In the genomic region with DNA sequence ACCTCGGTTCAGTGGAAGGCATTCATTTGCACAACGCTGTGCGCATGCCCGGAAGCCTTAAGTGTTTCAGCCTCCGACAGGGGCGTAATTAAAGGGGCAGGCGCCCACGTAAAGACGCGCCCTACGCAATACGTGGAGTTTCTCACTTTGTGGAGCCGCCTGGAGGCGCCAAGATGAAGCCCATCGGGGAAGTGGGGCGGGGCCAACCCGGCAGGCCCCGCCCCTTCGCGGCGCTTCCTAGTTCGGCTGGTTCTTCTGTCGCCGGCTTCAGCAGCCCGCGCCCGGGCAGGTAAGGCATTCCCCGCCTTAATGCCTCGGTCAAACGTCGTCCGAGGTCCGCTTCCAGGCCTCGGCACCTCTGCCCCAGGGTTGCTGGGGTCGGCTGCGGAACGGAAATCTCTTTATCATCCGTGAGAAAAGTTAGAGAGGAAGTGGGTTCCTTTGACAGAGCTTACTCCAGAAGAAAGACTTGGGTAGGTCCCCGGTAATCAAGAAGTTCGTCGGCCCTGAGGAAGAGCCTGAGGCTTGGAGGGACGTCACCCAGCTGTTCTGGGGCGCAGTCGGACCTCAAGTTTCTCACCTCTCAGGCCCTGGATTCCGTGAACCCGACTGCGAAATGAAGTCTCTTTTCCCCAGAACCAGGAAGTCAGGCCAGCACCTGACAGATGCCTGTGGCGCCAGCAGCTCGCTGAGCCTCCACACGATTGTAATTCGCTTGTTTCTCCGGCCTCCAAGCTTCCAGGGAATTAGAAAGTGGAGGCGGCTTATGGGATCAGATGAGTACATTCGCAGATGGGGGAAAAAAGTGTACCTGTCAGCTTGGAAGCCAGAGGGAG, we compare ENCODE assay signal across 8 cellular contexts.
DNase-seq lines count a peak whose midpoint lies in the region; ATAC-seq, FAIRE-seq and TF ChIP-seq lines count a peak whose summit lies in the region.

A gene (plus strand): TSS at position 224 of the 836 bp plus-strand sequence. CDS start 9,161 bp downstream, outside the sequence.
A gene with protein sequence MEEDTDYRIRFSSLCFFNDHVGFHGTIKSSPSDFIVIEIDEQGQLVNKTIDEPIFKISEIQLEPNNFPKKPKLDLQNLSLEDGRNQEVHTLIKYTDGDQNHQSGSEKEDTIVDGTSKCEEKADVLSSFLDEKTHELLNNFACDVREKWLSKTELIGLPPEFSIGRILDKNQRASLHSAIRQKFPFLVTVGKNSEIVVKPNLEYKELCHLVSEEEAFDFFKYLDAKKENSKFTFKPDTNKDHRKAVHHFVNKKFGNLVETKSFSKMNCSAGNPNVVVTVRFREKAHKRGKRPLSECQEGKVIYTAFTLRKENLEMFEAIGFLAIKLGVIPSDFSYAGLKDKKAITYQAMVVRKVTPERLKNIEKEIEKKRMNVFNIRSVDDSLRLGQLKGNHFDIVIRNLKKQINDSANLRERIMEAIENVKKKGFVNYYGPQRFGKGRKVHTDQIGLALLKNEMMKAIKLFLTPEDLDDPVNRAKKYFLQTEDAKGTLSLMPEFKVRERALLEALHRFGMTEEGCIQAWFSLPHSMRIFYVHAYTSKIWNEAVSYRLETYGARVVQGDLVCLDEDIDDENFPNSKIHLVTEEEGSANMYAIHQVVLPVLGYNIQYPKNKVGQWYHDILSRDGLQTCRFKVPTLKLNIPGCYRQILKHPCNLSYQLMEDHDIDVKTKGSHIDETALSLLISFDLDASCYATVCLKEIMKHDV (minus strand): TSS at position 63 of the 836 bp plus-strand sequence. CDS start 3,545 bp downstream, outside the sequence.

- peak; percentile 68 for TF ChIP-seq CTCF in brain microvascular endothelial cell (IDR thresholded peaks at IDR 0.05; ENCODE audit: low read depth, low read length, missing control alignments)

- peaks cover 5% of the 10 kb centered on the region; the same call in 1 of the 2 replicates for H3K4me1 ChIP-seq in iPS DF 6.9 (ENCODE audit: control insufficient read depth, insufficient read depth, low read length)

- peak; percentile 85 for FAIRE-seq in A204.1 (lab: Jason Lieb, UNC)

- H3K27ac ChIP-seq in brain microvascular endothelial cell (peak within 1 kb of the TSS; percentile 86), iPS DF 6.9 (ENCODE audit: low read length) (no peak within 1 kb of the TSS)

- no CpG with 5 or more reads among the region's 54 CpGs for WGBS in iPS DF 6.9 (ENCODE audit: insufficient coverage, insufficient read length)

- peak; percentile 92 for TF ChIP-seq POLR2A in GM18526 (IDR thresholded peaks at IDR 0.05; ENCODE audit: extremely low read depth, insufficient read length)

- H3K36me3 ChIP-seq in brain microvascular endothelial cell (replicated peaks) = no peaks in the 10 kb centered on the region
- no peaks in the 10 kb centered on the region for H3K36me3 ChIP-seq in iPS DF 6.9 (ENCODE audit: control insufficient read depth, insufficient read depth, low read length)

- DNase-seq in NCI-H2107 treated with DMSO at 0.1 percent for 48 hours (lab: John Stamatoyannopoulos, UW; ENCODE audit: unreplicated experiment) (peak; percentile 96), UCSD-AML1 (lab: John Stamatoyannopoulos, UW; ENCODE audit: unreplicated experiment) (peak; percentile 97), brain microvascular endothelial cell (peak; percentile 95), iPS DF 6.9 (ENCODE audit: low read depth, low spot score) (peak; percentile 79), skeletal muscle cell (ENCODE audit: low read depth) (peak; percentile 88)

- no peaks in the 10 kb centered on the region for H3K9me3 ChIP-seq in iPS DF 6.9 (ENCODE audit: control insufficient read depth, insufficient read depth, low read length)

- in situ Hi-C loops in brain microvascular endothelial cell (cut with HindIII; ENCODE audit: low pct_ligation_motif_present, low sequenced_read_pairs) = no loop called here

- H3K4me3 ChIP-seq in brain microvascular endothelial cell (ENCODE audit: low read depth, low read length) (peak within 1 kb of the TSS; percentile 68), iPS DF 6.9 (ENCODE audit: low read length) (peak within 1 kb of the TSS; percentile 62; the same call in 1 of the 2 replicates), skeletal muscle cell (ENCODE audit: low read depth, low read length) (peak within 1 kb of the TSS; percentile 83)

- ATAC-seq in HG03066 (IDR thresholded peaks at IDR 0.05; ENCODE audit: low read depth, unreplicated experiment) = peak; percentile 96

- H3K27me3 ChIP-seq in brain microvascular endothelial cell (replicated peaks) (no peaks in the 10 kb centered on the region), iPS DF 6.9 (ENCODE audit: control insufficient read depth, insufficient read depth, low read length) (no peaks in the 10 kb centered on the region)
